9 cellular contexts compared by ENCODE assay signal in the genomic region with DNA sequence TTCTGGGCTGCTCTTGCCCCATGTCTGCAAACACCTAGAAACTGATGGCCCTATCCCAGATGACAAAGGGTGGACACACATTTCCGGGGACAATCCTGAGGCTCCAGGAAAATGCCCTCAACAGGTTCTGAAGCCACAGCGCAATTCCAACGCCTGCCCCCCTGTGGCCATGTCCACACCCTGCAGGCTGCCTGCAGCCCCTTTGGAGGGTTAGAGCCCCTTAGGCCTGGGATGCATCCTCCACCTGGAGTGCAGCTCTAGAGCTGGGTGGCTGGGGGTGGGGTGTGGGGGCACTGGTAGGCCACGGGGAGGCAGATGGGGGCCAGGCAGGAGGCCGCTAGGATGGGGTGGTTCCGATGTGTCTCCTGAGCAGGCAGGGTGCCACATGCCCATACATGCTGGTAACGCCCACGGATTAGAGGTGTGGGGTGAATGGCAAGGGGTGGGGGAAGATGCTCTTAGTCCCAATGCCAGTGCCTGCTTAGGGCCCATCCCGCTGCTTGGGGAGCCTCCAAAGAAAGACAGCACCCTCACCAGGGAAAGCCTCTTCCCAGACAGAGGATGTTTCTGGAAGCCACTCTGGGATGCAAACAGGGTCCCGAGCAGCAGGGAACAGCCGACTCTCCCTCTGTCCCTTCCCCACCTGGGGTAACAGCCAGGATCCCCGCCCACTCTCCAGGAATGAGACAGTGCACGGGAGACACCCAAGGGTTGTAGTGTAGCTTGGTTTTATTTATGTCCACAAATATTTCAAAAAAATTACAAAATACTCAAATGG. TPM values are rescaled to one million over a fixed set of nuclear protein-coding genes. Genes with fewer than 3 reads are reported as not detected.
DNase-seq lines count a peak whose midpoint lies in the region; ATAC-seq and TF ChIP-seq lines count a peak whose summit lies in the region.
"Had no signal": no experiment of that assay in that cellular context is flagged by ENCODE, and none has a peak within 500 bp of the region (broad histone marks: within the 10 kb centered on the region; RNA-seq: fewer than 3 reads in every experiment).

No MANE protein-coding gene starts in this region.

- no peak for DNase-seq in GM12865 (ENCODE audit: low read depth)
- DNase-seq in NCI-H69 (lab: John Stamatoyannopoulos, UW) = peak; percentile 11
- DNase-seq in epithelial cell of esophagus (ENCODE audit: low read depth) = peak; percentile 85
- DNase-seq in psoas muscle = peak in 1 of 2 donors; percentile 67
- no peak for DNase-seq in NCI-H2196 treated with DMSO at 0.1 percent for 48 hours (lab: John Stamatoyannopoulos, UW; ENCODE audit: unreplicated experiment)

- WGBS in psoas muscle, 3 donors = 61 to 74% (median 68%) methylated on average over 13 of the region's 13 CpGs

- TF ChIP-seq CTCF in GM12865 (IDR thresholded peaks at IDR 0.05; ENCODE audit: insufficient read depth, low read depth, low read length, missing control alignments) = peak; percentile 46
- TF ChIP-seq CTCF in epithelial cell of esophagus (IDR thresholded peaks at IDR 0.05; ENCODE audit: insufficient read depth, low read depth, low read length, missing control alignments) = peak; percentile 59
- peak; percentile 48 for TF ChIP-seq CTCF in psoas muscle (IDR thresholded peaks at IDR 0.05)

- intact Hi-C loops in psoas muscle (cut with DNase I) = no loop called here

- H3K4me3 ChIP-seq in GM12865 (ENCODE audit: low read depth, low read length) (no peak overlapping the region), epithelial cell of esophagus (ENCODE audit: low read length) (no peak overlapping the region), psoas muscle (no peak overlapping the region)
- H3K4me3 ChIP-seq: SK-N-MC had no signal

- H3K27ac ChIP-seq in psoas muscle = peak overlapping the region; percentile 60

- peaks cover 0 to 44% of the 10 kb centered on the region in 2 donors for H3K36me3 ChIP-seq in psoas muscle (ENCODE audit: insufficient read depth in 1 of 2, low read depth in 1 of 2)

- H3K9me3 ChIP-seq in psoas muscle = no peaks in the 10 kb centered on the region

- H3K4me1 ChIP-seq in psoas muscle = peaks cover 4% of the 10 kb centered on the region

- no peaks in the 10 kb centered on the region for H3K27me3 ChIP-seq in psoas muscle (ENCODE audit: insufficient read depth in 3 of 3, low read length in 2 of 3)

- peak; percentile 11 to 37 (median 28) for ATAC-seq in psoas muscle
- ATAC-seq in GM18907 (IDR thresholded peaks at IDR 0.05; ENCODE audit: unreplicated experiment) = no peak
- ATAC-seq in HG02885 (IDR thresholded peaks at IDR 0.05; ENCODE audit: poor library complexity, unreplicated experiment) = no peak

RNA-seq across cellular contexts. Expression of gene SLC45A1, which starts 34.0 kb away (rescaled TPM):
- total RNA-seq in psoas muscle = 1 to 10 TPM in 1 of 4 donors, under 1 TPM in 3; 0.44 to 1.4 (median 0.89) TPM
- 1 to 10 TPM in 1 of 3 donors, under 1 TPM in 2; 0.60 to 1.1 (median 0.96) TPM for polyA plus RNA-seq in psoas muscle
- total RNA-seq: mononuclear cell had no signal

Comparison
In these comparisons a context has a peak if more than half of its experiments do, and no peak if none do; other contexts are left out.
1. DNase-seq: peak in NCI-H69 (single experiment) and epithelial cell of esophagus (single experiment); none in GM12865 (single experiment) and NCI-H2196 treated with DMSO at 0.1 percent for 48 hours (single experiment).
2. ATAC-seq: peak in psoas muscle (4 of 4); none in GM18907 (single experiment) and HG02885 (single experiment).
3. Peak in every context shown above with its lines, with median percentiles within 50 percentile points of each other: CTCF ChIP-seq.